ENCODE assay signal across 23 cellular contexts in the genomic region with DNA sequence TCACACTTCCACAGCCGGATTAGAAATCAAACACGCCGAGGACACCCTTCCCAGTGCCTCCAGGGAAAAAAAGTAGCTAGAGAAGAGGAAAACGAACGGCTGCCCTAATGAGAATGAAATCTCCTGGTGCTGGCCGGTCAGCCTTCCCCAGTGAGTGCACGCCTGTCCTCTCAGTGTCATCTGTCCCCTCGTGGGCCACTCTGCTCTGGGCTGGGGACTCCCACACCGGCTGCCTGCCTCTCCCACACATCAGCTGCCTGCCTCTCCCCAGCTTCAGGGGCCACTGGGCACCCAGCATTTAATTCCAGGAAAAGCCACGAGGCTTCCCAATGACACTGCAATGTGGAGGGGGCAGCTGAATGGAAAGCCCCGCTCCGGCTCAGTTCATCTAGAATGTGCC. TPM values are rescaled to one million over a fixed set of nuclear protein-coding genes. Genes with fewer than 3 reads are reported as not detected.
DNase-seq lines count a peak whose midpoint lies in the region; ATAC-seq and TF ChIP-seq lines count a peak whose summit lies in the region.
"Had no signal": no experiment of that assay in that cellular context is flagged by ENCODE, and none has a peak within 500 bp of the region (broad histone marks: within the 10 kb centered on the region; RNA-seq: fewer than 3 reads in every experiment).

No MANE protein-coding gene starts in this region.

- TF ChIP-seq POLR2A in IMR-90 (IDR thresholded peaks at IDR 0.05; ENCODE audit: low read depth, low read length), result no peak
- no peak for TF ChIP-seq POLR2A in spleen (IDR thresholded peaks at IDR 0.05)

- no peak for ATAC-seq in IMR-90 (ENCODE audit: low read depth)
- ATAC-seq in WTC11, result no peak
- ATAC-seq in GM19455 (IDR thresholded peaks at IDR 0.05; ENCODE audit: unreplicated experiment), result no peak
- ATAC-seq: activated CD4-positive, alpha-beta T cell treated with anti-CD3 and anti-CD28 coated beads for 36 hours; activated CD8-positive, alpha-beta T cell treated with anti-CD3 and anti-CD28 coated beads, Interleukin-2, amount 10 ng/mL, durations not matched to agents 7 days and 5 days; heart right ventricle had no signal

- no peaks in the 10 kb centered on the region for H3K79me2 ChIP-seq in Karpas-422 (ENCODE audit: low read length)

- dilution Hi-C loops in IMR-90 (cut with HindIII; ENCODE audit: low sequenced_read_pairs, unreplicated experiment), result no loop called here

- peaks cover 54 to 90% of the 10 kb centered on the region in 2 experiments for H3K79me1 ChIP-seq in IMR-90 (ENCODE audit: low read depth in 1 of 2, low read length in 2 of 2)

- no peak overlapping the region for H3K4ac ChIP-seq in IMR-90 (ENCODE audit: low read depth, low read length)

- no peaks in the 10 kb centered on the region for H3K9me2 ChIP-seq in Karpas-422 (replicated peaks; ENCODE audit: insufficient read depth, low read length)

- H4K20me1 ChIP-seq in IMR-90 (ENCODE audit: insufficient read depth, low read length), result peaks cover 49% of the 10 kb centered on the region; the same call in 1 of the 2 replicates
- peaks cover 49% of the 10 kb centered on the region for H4K20me1 ChIP-seq in Karpas-422 (ENCODE audit: insufficient read depth, low read depth, low read length)

- no peaks in the 10 kb centered on the region for H3K36me3 Mint-ChIP-seq in WTC11
- H3K36me3 Mint-ChIP-seq: activated naive CD8-positive, alpha-beta T cell treated with anti-CD3 and anti-CD28 coated beads for 36 hours had no signal

- CTCF ChIA-PET in IMR-90 (lab: Yijun Ruan, JAX) (no interaction called here), WTC11 (lab: Charles Lee) (interaction anchor here (0.8 to 2.3 kb wide), 5 partner anchors 11 to 120 kb away, joined by 3 to 7 read pairs (median 3); no protein-coding TSS in a partner anchor)

- H3K4me1 Mint-ChIP-seq in WTC11, result peaks cover 54% of the 10 kb centered on the region

- H2AFZ ChIP-seq in IMR-90 (replicated peaks; ENCODE audit: low read length, poor library complexity) (peak overlapping the region; percentile 36), Karpas-422 (ENCODE audit: low read length) (no peak overlapping the region)

- H3K27me3 Mint-ChIP-seq in WTC11 (ENCODE audit: low read depth), result no peaks in the 10 kb centered on the region; the same call in 1 of the 2 replicates
- H3K27me3 Mint-ChIP-seq: activated CD4-positive, alpha-beta T cell treated with anti-CD3 and anti-CD28 coated beads for 36 hours; activated naive CD8-positive, alpha-beta T cell treated with anti-CD3 and anti-CD28 coated beads for 36 hours had no signal

- H3K4me3 ChIP-seq in IMR-90 (ENCODE audit: insufficient read depth, low read depth, low read length) (no peak overlapping the region), spleen (no peak overlapping the region), Karpas-422 (ENCODE audit: low read length) (no peak overlapping the region)
- H3K4me3 ChIP-seq: ascending aorta, heart right ventricle had no signal

- H2BK20ac ChIP-seq in IMR-90 (ENCODE audit: low read depth, low read length), result no peak overlapping the region

- no peak overlapping the region for H3K23ac ChIP-seq in IMR-90 (ENCODE audit: low read depth, low read length)

- in situ Hi-C loops in IMR-90 (cut with MboI; ENCODE audit: low sequenced_read_pairs), result no loop called here

- no peak overlapping the region; a peak in 1 of 4 replicates for H4K8ac ChIP-seq in IMR-90 (ENCODE audit: low read depth in 2 of 2, low read length in 2 of 2)

- no peak overlapping the region for H3K9ac ChIP-seq in IMR-90 (ENCODE audit: low read depth, low read length)
- H3K9ac ChIP-seq in Karpas-422 (ENCODE audit: low read length), result no peak overlapping the region

- no peak overlapping the region for H2BK5ac ChIP-seq in IMR-90 (ENCODE audit: low read depth, low read length, poor library complexity, severe bottlenecking)

- no peaks in the 10 kb centered on the region for H3K9me3 Mint-ChIP-seq in WTC11
- H3K9me3 Mint-ChIP-seq: activated naive CD8-positive, alpha-beta T cell treated with anti-CD3 and anti-CD28 coated beads for 36 hours; IgD-negative memory B cell; T-helper 1 cell treated with Interleukin-12 subunit alpha and Interleukin-12 subunit beta and Interleukin-4 antibody, amounts not matched to agents 30 μg/mL and 1 μg/mL, for 36 hours had no signal

- H2AK5ac ChIP-seq in IMR-90 (ENCODE audit: low read depth, low read length), result 0 out of 2 replicates have a peak overlapping the region, but pooled peaks have one; percentile 9

- TF ChIP-seq CTCF in IMR-90 (conservative IDR thresholded peaks at IDR 0.05; ENCODE audit: low read depth, low read length), result no peak
- TF ChIP-seq CTCF in WTC11 (IDR thresholded peaks at IDR 0.05), result no peak
- TF ChIP-seq CTCF in spleen (IDR thresholded peaks at IDR 0.05 in 8 of 11, conservative IDR thresholded peaks at IDR 0.05 in 3 of 11), result no peak

- H3K4me1 ChIP-seq in IMR-90 (ENCODE audit: control insufficient read depth, insufficient read depth, low read length) (peaks cover 7% of the 10 kb centered on the region), spleen (peaks cover 6 to 70% (median 23%) of the 10 kb centered on the region in 6 donors), Karpas-422 (ENCODE audit: low read length) (peaks cover 40% of the 10 kb centered on the region)
- H3K4me1 ChIP-seq: ascending aorta had no signal

- H3K4me2 ChIP-seq in IMR-90 (ENCODE audit: low read depth, low read length) (no peak overlapping the region), Karpas-422 (ENCODE audit: low read depth, low read length, poor library complexity, severe bottlenecking) (no peak overlapping the region)

- H3K27ac ChIP-seq in IMR-90 (ENCODE audit: insufficient read depth, low read length), result no peak overlapping the region
- peak overlapping the region in 5 of 8 donors; percentile 6 to 47 (median 38) for H3K27ac ChIP-seq in spleen
- no peak overlapping the region for H3K27ac ChIP-seq in Karpas-422 (ENCODE audit: low read length)
- H3K27ac ChIP-seq: ascending aorta, C4-2B had no signal

- peak overlapping the region; percentile 70; the same call in 1 of the 2 replicates for H3K27ac Mint-ChIP-seq in WTC11
- H3K27ac Mint-ChIP-seq: activated CD4-positive, alpha-beta T cell treated with anti-CD3 and anti-CD28 coated beads for 36 hours; activated CD8-positive, alpha-beta T cell treated with anti-CD3 and anti-CD28 coated beads, Interleukin-2, amount 10 ng/mL, durations not matched to agents 7 days and 5 days; activated naive CD8-positive, alpha-beta T cell treated with anti-CD3 and anti-CD28 coated beads for 36 hours; IgD-negative memory B cell; T-helper 1 cell treated with Interleukin-12 subunit alpha and Interleukin-12 subunit beta and Interleukin-4 antibody, amounts not matched to agents 30 μg/mL and 1 μg/mL, for 36 hours had no signal

- intact Hi-C loops in IMR-90 (cut with micrococcal nuclease), result no loop called here
- intact Hi-C loops in spleen (cut with DNase I; ENCODE audit: low total_unique reads), result no loop called here

- POLR2A ChIA-PET in IMR-90 (lab: Charles Lee; ENCODE audit: unreplicated experiment), result no interaction called here
- POLR2A ChIA-PET in WTC11 (lab: Charles Lee), result no interaction called here

- TF ChIP-seq RAD21 in IMR-90 (IDR thresholded peaks at IDR 0.05; ENCODE audit: low read length), result no peak

- no peak overlapping the region for H2BK120ac ChIP-seq in IMR-90 (ENCODE audit: low read depth, low read length)

- no peak overlapping the region for H3K18ac ChIP-seq in IMR-90 (ENCODE audit: low read depth, low read length)

- no peak overlapping the region for H4K5ac ChIP-seq in IMR-90 (ENCODE audit: low read depth, low read length)

- no peak overlapping the region for H4K91ac ChIP-seq in IMR-90 (ENCODE audit: insufficient read depth, low read depth, low read length)

- no peak for DNase-seq in IMR-90
- no peak for DNase-seq in WTC11 (ENCODE audit: low spot score)
- peak; percentile 20 for DNase-seq in myocyte (ENCODE audit: low read depth)
- no peak for DNase-seq in spleen
- DNase-seq in NCI-H774 (lab: John Stamatoyannopoulos, UW), result no peak
- DNase-seq in Karpas-422, result no peak
- DNase-seq: activated CD4-positive, alpha-beta T cell treated with anti-CD3 and anti-CD28 coated beads for 36 hours; activated CD8-positive, alpha-beta T cell treated with anti-CD3 and anti-CD28 coated beads, Interleukin-2, amount 10 ng/mL, durations not matched to agents 7 days and 5 days; activated effector memory CD4-positive, alpha-beta T cell treated with anti-CD3 and anti-CD28 coated beads, Interleukin-2, amount 50 U/mL, for 16 hours; activated naive CD8-positive, alpha-beta T cell treated with anti-CD3 and anti-CD28 coated beads for 36 hours; central memory CD4-positive, alpha-beta T cell; foreskin fibroblast; heart right ventricle; mammary epithelial cell; NCI-H2081; NCI-H345; nucleus accumbens; stimulated activated CD4-positive, alpha-beta T cell treated with anti-CD3 and anti-CD28 coated beads, Interleukin-2, amount 100 ng/mL, for 48 hours had no signal

- H3K9me3 ChIP-seq in IMR-90 (ENCODE audit: control insufficient read depth, insufficient read depth, low read length), result no peaks in the 10 kb centered on the region
- H3K9me3 ChIP-seq in spleen, result no peaks in the 10 kb centered on the region
- no peaks in the 10 kb centered on the region for H3K9me3 ChIP-seq in Karpas-422 (ENCODE audit: low read length)
- H3K9me3 ChIP-seq: ascending aorta, heart right ventricle had no signal

- H3K4me3 Mint-ChIP-seq in WTC11, result no peak overlapping the region
- H3K4me3 Mint-ChIP-seq: activated CD4-positive, alpha-beta T cell treated with anti-CD3 and anti-CD28 coated beads for 36 hours; activated CD8-positive, alpha-beta T cell treated with anti-CD3 and anti-CD28 coated beads, Interleukin-2, amount 10 ng/mL, durations not matched to agents 7 days and 5 days; activated naive CD8-positive, alpha-beta T cell treated with anti-CD3 and anti-CD28 coated beads for 36 hours; IgD-negative memory B cell; T-helper 1 cell treated with Interleukin-12 subunit alpha and Interleukin-12 subunit beta and Interleukin-4 antibody, amounts not matched to agents 30 μg/mL and 1 μg/mL, for 36 hours had no signal

- no TSS peak for BruUV-seq in IMR-90 (replicated peaks; lab: Mats Ljungman, UMichigan)

- 0 out of 2 replicates have a peak, but pooled peaks cover 4% of the 10 kb centered on the region for H3K9me1 ChIP-seq in IMR-90 (ENCODE audit: insufficient read depth, low read length)

- H2BK15ac ChIP-seq in IMR-90 (ENCODE audit: low read depth, low read length), result no peak overlapping the region

- no peaks in the 10 kb centered on the region for H3K27me3 ChIP-seq in IMR-90 (ENCODE audit: control insufficient read depth, insufficient read depth, low read length)
- no peaks in the 10 kb centered on the region for H3K27me3 ChIP-seq in spleen (replicated peaks in 1 of 7)
- no peaks in the 10 kb centered on the region for H3K27me3 ChIP-seq in Karpas-422 (ENCODE audit: low read length)
- H3K27me3 ChIP-seq: ascending aorta, heart right ventricle had no signal

- H3K56ac ChIP-seq in IMR-90 (ENCODE audit: extremely low read depth, insufficient read depth, low read length), result no peak overlapping the region

- whole genome bisulfite sequencing in IMR-90 (ENCODE audit: extremely low coverage in 2 of 2, insufficient read length in 1 of 2), 2 experiments, result 53% methylated on average over 5 of the region's 12 CpGs; no CpG with 5 or more reads in 1 of the 2 experiments
- WGBS in spleen, 5 donors, result 55 to 75% (median 69%) methylated on average over 11 to 12 of the region's 12 CpGs

- H2AK9ac ChIP-seq in IMR-90 (replicated peaks; ENCODE audit: low read depth, low read length, poor library complexity), result peak overlapping the region; percentile 34

- H3K36me3 ChIP-seq in IMR-90 (ENCODE audit: control insufficient read depth, insufficient read depth, low read length), result no peaks in the 10 kb centered on the region
- H3K36me3 ChIP-seq in spleen, result no peaks in the 10 kb centered on the region
- no peaks in the 10 kb centered on the region for H3K36me3 ChIP-seq in Karpas-422 (ENCODE audit: insufficient read depth, low read length)
- H3K36me3 ChIP-seq: ascending aorta, heart right ventricle had no signal

- no peak overlapping the region; the same call in 1 of the 2 replicates for H3K14ac ChIP-seq in IMR-90 (replicated peaks; ENCODE audit: low read depth, low read length)

RNA-seq across cellular contexts. Expression of gene CCDC85C, which starts 59.0 kb away (rescaled TPM):
- total RNA-seq in IMR-90 (2012; rRNA removed), result 13.9 and 16.0 TPM in 2 replicates
- 19.0 and 22.2 TPM in 2 replicates for polyA plus RNA-seq in IMR-90 (2012; rRNA removed)
- 10.9 and 15.5 TPM in 2 replicates for polyA plus RNA-seq in IMR-90 (2012; cell fraction: cytosol; rRNA removed)
- polyA plus RNA-seq in IMR-90 (2012; cell fraction: nucleus; rRNA removed; ENCODE audit: low replicate concordance), result 11.3 and 20.4 TPM in 2 replicates
- 28.7 to 35.8 TPM (median 30.4 TPM) in 3 replicates for total RNA-seq in WTC11 (2021)
- 3.2 and 6.1 TPM in 2 replicates for total RNA-seq in myocyte
- polyA plus RNA-seq in myocyte (2012), result 4.4 TPM
- total RNA-seq in spleen, result 10 to 100 TPM in 4 of 7 donors, 1 to 10 TPM in 3; 6.0 to 12.4 (median 11.3) TPM
- 1 to 10 TPM; 1.6 to 6.5 (median 1.9) TPM for polyA plus RNA-seq in spleen
- total RNA-seq in Karpas-422 (2014; rRNA removed; shearing (Covaris generic); ENCODE audit: low replicate concordance), result 18.3 and 25.6 TPM in 2 replicates

Comparison
In these comparisons a context has a peak if more than half of its experiments do, and no peak if none do; other contexts are left out.
1. H3K27ac ChIP-seq: peak in spleen (5 of 8); none in IMR-90 (single experiment) and Karpas-422 (single experiment).